27 cellular contexts compared by ENCODE assay signal in the genomic region with DNA sequence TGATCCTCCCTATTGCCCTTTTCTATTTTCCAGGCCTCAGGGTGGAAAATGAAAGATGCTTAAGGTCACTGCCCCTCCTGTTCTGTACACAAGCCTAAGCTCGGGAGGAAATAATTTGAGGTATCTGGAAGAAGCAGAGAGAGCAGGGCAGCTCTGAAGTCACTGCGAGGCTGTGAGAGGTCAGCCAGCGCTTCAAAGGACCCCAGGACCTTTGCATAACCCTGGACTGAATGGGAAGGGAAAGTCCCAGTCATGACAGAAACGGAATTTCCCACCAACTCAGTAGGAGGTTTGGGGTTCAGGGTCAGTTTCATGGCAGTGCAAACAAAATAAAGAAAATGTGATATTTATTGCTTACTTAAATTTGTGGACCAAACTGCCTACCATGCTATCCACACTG. TPM values are rescaled to one million over a fixed set of nuclear protein-coding genes. Genes with fewer than 3 reads are reported as not detected.
DNase-seq lines count a peak whose midpoint lies in the region; ATAC-seq, FAIRE-seq and TF ChIP-seq lines count a peak whose summit lies in the region.
"Had no signal": no experiment of that assay in that cellular context is flagged by ENCODE, and none has a peak within 500 bp of the region (broad histone marks: within the 10 kb centered on the region; RNA-seq: fewer than 3 reads in every experiment).

No MANE protein-coding gene starts in this region.

- H3K18ac ChIP-seq in H1 (ENCODE audit: extremely low read depth, low read length) = no peak overlapping the region

- no peak overlapping the region for H2AK5ac ChIP-seq in H1 (ENCODE audit: low read depth, low read length)

- no peak overlapping the region for H3K4ac ChIP-seq in H1 (replicated peaks; ENCODE audit: insufficient read length, low read depth, low read length)

- no peaks in the 10 kb centered on the region for H3K23me2 ChIP-seq in H1 (ENCODE audit: low read depth, low read length)

- no peak overlapping the region for H2BK20ac ChIP-seq in H1 (ENCODE audit: low read length)

- no peak overlapping the region for H3K4me2 ChIP-seq in H1 (ENCODE audit: insufficient read depth in 1 of 2, low read depth in 2 of 2, low read length in 2 of 2)
- H3K4me2 ChIP-seq: BLaER1 had no signal

- no peak overlapping the region for H4K5ac ChIP-seq in H1 (ENCODE audit: insufficient read length, low read depth, low read length)

- no peak overlapping the region for H3K56ac ChIP-seq in H1 (replicated peaks; ENCODE audit: insufficient read length, low read depth, low read length)

- no peak for TF ChIP-seq EP300 in H1 (IDR thresholded peaks at IDR 0.05; ENCODE audit: borderline replicate concordance in 1 of 2, low read depth in 2 of 2, low read length in 2 of 2)

- no peaks in the 10 kb centered on the region for H3K79me2 ChIP-seq in H1 (ENCODE audit: control insufficient read depth in 1 of 2, insufficient read depth in 2 of 2, low read length in 2 of 2)

- H4K20me1 ChIP-seq in H1 (replicated peaks in 1 of 2; ENCODE audit: control insufficient read depth in 1 of 2, insufficient read depth in 2 of 2, low read length in 2 of 2) = no peaks in the 10 kb centered on the region

- H2BK15ac ChIP-seq in H1 (ENCODE audit: low read length) = no peak overlapping the region

- no peak for FAIRE-seq in H1 (lab: Jason Lieb, UNC)
- FAIRE-seq: A204.1, GM12891, GM19239 had no signal

- 73% methylated on average over 4 of the region's 4 CpGs; no CpG with 5 or more reads in 1 of the 2 experiments for WGBS in H1 (ENCODE audit: extremely low coverage in 1 of 2, insufficient coverage in 1 of 2, insufficient read length in 1 of 2, insufficient replicate concordance in 2 of 2, low coverage in 1 of 2, low lambda C conversion rate in 2 of 2, missing lambda C conversion rate in 1 of 2), 2 experiments

- ATAC-seq in HG03565 (IDR thresholded peaks at IDR 0.05; ENCODE audit: unreplicated experiment) = no peak

- H3K9ac ChIP-seq in H1 (replicated peaks in 1 of 4; ENCODE audit: extremely low read depth in 1 of 4, low read depth in 3 of 4, low read length in 3 of 4) = no peak overlapping the region
- H3K9ac ChIP-seq: BLaER1 had no signal

- no peak overlapping the region for H4K8ac ChIP-seq in H1 (ENCODE audit: extremely low read depth, insufficient read depth, low read length)

- no peak overlapping the region for H3K14ac ChIP-seq in H1 (ENCODE audit: insufficient read length)

- H2BK12ac ChIP-seq in H1 (ENCODE audit: low read depth, low read length) = no peak overlapping the region

- no peak overlapping the region for H2BK120ac ChIP-seq in H1 (replicated peaks; ENCODE audit: low read depth, low read length)

- TF ChIP-seq RAD21 in H1 (IDR thresholded peaks at IDR 0.05 in 1 of 2, conservative IDR thresholded peaks at IDR 0.05 in 1 of 2; ENCODE audit: low read depth in 2 of 2, low read length in 2 of 2) = no peak

- no peaks in the 10 kb centered on the region for H3K79me1 ChIP-seq in H1 (ENCODE audit: low read depth, low read length)

- H3K23ac ChIP-seq in H1 (ENCODE audit: insufficient read length) = no peak overlapping the region

- no peaks in the 10 kb centered on the region for H3K4me1 ChIP-seq in HEK293 (ENCODE audit: control insufficient read depth, insufficient read depth, low read length)
- H3K4me1 ChIP-seq in H1 (replicated peaks in 1 of 4; ENCODE audit: control insufficient read depth in 3 of 4, insufficient read depth in 4 of 4, low read length in 3 of 4) = peaks cover 5 to 29% (median 21%) of the 10 kb centered on the region in 4 experiments; a peak in 6 of 7 replicates
- H3K4me1 ChIP-seq: BE2C had no signal

- H3K36me3 ChIP-seq in HEK293 (ENCODE audit: control insufficient read depth in 2 of 2, insufficient read depth in 1 of 2, low read length in 2 of 2) = no peaks in the 10 kb centered on the region
- H3K36me3 ChIP-seq in H1 (ENCODE audit: control insufficient read depth in 2 of 4, insufficient read depth in 4 of 4, low read length in 3 of 4) = no peaks in the 10 kb centered on the region; a peak in 1 of 8 replicates
- H3K36me3 ChIP-seq: BE2C, BLaER1 had no signal

- H3K9me3 ChIP-seq in HEK293 (ENCODE audit: control insufficient read depth, insufficient read depth, low read depth, low read length) (no peaks in the 10 kb centered on the region), H1 (ENCODE audit: insufficient read depth in 2 of 2, low read depth in 1 of 2, low read length in 1 of 2) (no peaks in the 10 kb centered on the region)
- H3K9me3 ChIP-seq: BE2C, BLaER1 had no signal

- DNase-seq in NCI-H69 (lab: John Stamatoyannopoulos, UW) (peak; percentile 55), H1 (ENCODE audit: low read depth in 1 of 2, low spot score in 2 of 2) (no peak), iPS-NIHi11 (ENCODE audit: low spot score) (no peak)
- DNase-seq: 8988T; ACHN; BE2C; C1 segment of cervical spinal cord; CD4-positive, alpha-beta memory T cell; CD4-positive, CD25-positive, alpha-beta regulatory T cell; CD8-positive, alpha-beta memory T cell; COR-L47; DMS 273 treated with DMSO at 0.1 percent for 48 hours; DMS153; DMS53; DMS79; DND-41; EL; GDM1 had no signal

- no peaks in the 10 kb centered on the region for H3K27me3 ChIP-seq in H1 (replicated peaks in 1 of 4; ENCODE audit: control insufficient read depth in 3 of 4, extremely low read depth in 1 of 4, insufficient read depth in 3 of 4, low read length in 3 of 4)
- H3K27me3 ChIP-seq: BE2C, BLaER1 had no signal

- TF ChIP-seq CTCF in HEK293 (tag by site-specific recombination; IDR thresholded peaks at IDR 0.05) = no peak
- no peak for TF ChIP-seq CTCF in H1 (IDR thresholded peaks at IDR 0.05; ENCODE audit: control extremely low read depth in 1 of 3, insufficient read depth in 1 of 3, low read depth in 1 of 3, low read length in 3 of 3)

- no peak overlapping the region for H2AFZ ChIP-seq in H1 (ENCODE audit: low read length)

- no peak overlapping the region for H2BK5ac ChIP-seq in H1 (ENCODE audit: low read depth, low read length)

- TF ChIP-seq POLR2A in H1 (IDR thresholded peaks at IDR 0.05; ENCODE audit: control extremely low read depth in 1 of 2, low read depth in 2 of 2, low read length in 2 of 2) = no peak

- CTCF ChIA-PET in HEK293 (lab: Yijun Ruan, JAX) (interaction anchor here (0.5 kb wide), 1 partner anchor 451 kb away, joined by 4 read pairs; no protein-coding TSS in a partner anchor), H1 (lab: Charles Lee; ENCODE audit: partially characterized antibody) (interaction anchor here (1.1 to 2.0 kb wide), 5 partner anchors 10 to 201 kb away, joined by 3 to 8 read pairs (median 7); no protein-coding TSS in a partner anchor)

- POLR2A ChIA-PET in HEK293 (lab: Yijun Ruan, JAX) = no interaction called here
- POLR2A ChIA-PET in H1 (lab: Charles Lee; ENCODE audit: partially characterized antibody) = no interaction called here

- no peak overlapping the region for H4K91ac ChIP-seq in H1 (replicated peaks; ENCODE audit: insufficient read length, low read length)

- no peak overlapping the region for H3K27ac ChIP-seq in HEK293 (ENCODE audit: extremely low read depth, low read depth, low read length)
- H3K27ac ChIP-seq in H1 (ENCODE audit: low read depth, low read length) = no peak overlapping the region
- H3K27ac ChIP-seq: BLaER1 had no signal

- H3K4me3 ChIP-seq in HEK293 (ENCODE audit: low read depth, low read length) (no peak overlapping the region), H1 (ENCODE audit: extremely low read depth in 1 of 4, insufficient read depth in 2 of 4, low read depth in 3 of 4, low read length in 4 of 4) (no peak overlapping the region)
- H3K4me3 ChIP-seq: BLaER1 had no signal

TF ChIP-seq in HEK293, 187 proteins besides CTCF, POLR2A, EP300 and RAD21:
- TF ChIP-seq ZNF623 (tag by site-specific recombination; IDR thresholded peaks at IDR 0.05) = peak; percentile 62
- TF ChIP-seq, protein P1, sequence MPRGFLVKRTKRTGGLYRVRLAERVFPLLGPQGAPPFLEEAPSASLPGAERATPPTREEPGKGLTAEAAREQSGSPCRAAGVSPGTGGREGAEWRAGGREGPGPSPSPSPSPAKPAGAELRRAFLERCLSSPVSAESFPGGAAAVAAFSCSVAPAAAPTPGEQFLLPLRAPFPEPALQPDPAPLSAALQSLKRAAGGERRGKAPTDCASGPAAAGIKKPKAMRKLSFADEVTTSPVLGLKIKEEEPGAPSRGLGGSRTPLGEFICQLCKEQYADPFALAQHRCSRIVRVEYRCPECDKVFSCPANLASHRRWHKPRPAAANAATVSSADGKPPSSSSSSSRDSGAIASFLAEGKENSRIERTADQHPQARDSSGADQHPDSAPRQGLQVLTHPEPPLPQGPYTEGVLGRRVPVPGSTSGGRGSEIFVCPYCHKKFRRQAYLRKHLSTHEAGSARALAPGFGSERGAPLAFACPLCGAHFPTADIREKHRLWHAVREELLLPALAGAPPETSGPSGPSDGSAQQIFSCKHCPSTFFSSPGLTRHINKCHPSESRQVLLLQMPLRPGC (tag by site-specific recombination; IDR thresholded peaks at IDR 0.05) = no peak

TF ChIP-seq in H1, 55 proteins besides CTCF, POLR2A, EP300 and RAD21:
- peak; percentile 83 for TF ChIP-seq KDM1A (IDR thresholded peaks at IDR 0.05; ENCODE audit: borderline replicate concordance, low read length)
- no peak for TF ChIP-seq CBX5 (IDR thresholded peaks at IDR 0.05; ENCODE audit: low read depth, low read length)
- no peak for TF ChIP-seq TEAD4 (IDR thresholded peaks at IDR 0.05; ENCODE audit: low read depth, low read length)

RNA-seq across cellular contexts. Expression of gene LRFN2, which starts 58.1 kb away (rescaled TPM):
- total RNA-seq in H1 (2021; fragmentation: NEBNext Ultra II Directional; extraction: Animal tissue kit (Norgen Biotek cat#: 25700)) = 2.3 TPM in 2 replicates
- 2.3 and 2.9 TPM in 2 replicates for polyA plus RNA-seq in H1 (2011; rRNA removed)
- polyA plus RNA-seq in H1 (2011; cell fraction: cytosol; rRNA removed) = 2.1 TPM
- 5.0 TPM for polyA plus RNA-seq in H1 (2011; cell fraction: nucleus; rRNA removed)
- polyA plus RNA-seq in H1 (2012, experiment 1 of 2) = 0.64 to 1.5 TPM (median 1.2 TPM) in 4 replicates
- 0.75 TPM for polyA plus RNA-seq in H1 (2012, experiment 2 of 2)
- 2.1 TPM for polyA plus RNA-seq in H1 (2013, experiment 1 of 2)
- polyA plus RNA-seq in H1 (2013, experiment 2 of 2) = 2.3 TPM
- polyA minus RNA-seq in H1 (2011; rRNA and poly(A)+ RNA removed) = 3.2 and 3.8 TPM in 2 replicates
- polyA minus RNA-seq in H1 (2011; cell fraction: cytosol; rRNA and poly(A)+ RNA removed) = 2.9 TPM
- 6.2 TPM for polyA minus RNA-seq in H1 (2011; cell fraction: nucleus; rRNA and poly(A)+ RNA removed)
- total RNA-seq: CD4-positive, alpha-beta memory T cell; CD4-positive, CD25-positive, alpha-beta regulatory T cell; CD8-positive, alpha-beta memory T cell; G401 had no signal
- polyA plus RNA-seq: AG04450; CD14-positive monocyte; CD4-positive, CD25-positive, alpha-beta regulatory T cell had no signal
